Comparison of ENCODE assay signal across 10 cellular contexts in genomic region chr10:132848306-132848705, GRCh38.
DNase-seq lines count a peak whose midpoint lies in the region; ATAC-seq and TF ChIP-seq lines count a peak whose summit lies in the region.
"Had no signal": no experiment of that assay in that cellular context is flagged by ENCODE, and none has a peak within 500 bp of the region (broad histone marks: within the 10 kb centered on the region; RNA-seq: fewer than 3 reads in every experiment).

No MANE protein-coding gene starts in this region.

- intact Hi-C loops in upper lobe of right lung (cut with DNase I), result no loop called here

- POLR2A ChIA-PET in activated CD4-positive, alpha-beta memory T cell treated with anti-CD3 and anti-CD28 coated beads, Interleukin-2, amount 10 ng/mL, durations not matched to agents 7 days and 5 days (lab: Charles Lee), result no interaction called here

- peaks cover 9% of the 10 kb centered on the region for H3K4me1 Mint-ChIP-seq in activated naive CD4-positive, alpha-beta T cell treated with anti-CD3 and anti-CD28 coated beads, Interleukin-2, amount 10 ng/mL, durations not matched to agents 7 days and 5 days
- H3K4me1 Mint-ChIP-seq in activated CD4-positive, alpha-beta memory T cell treated with anti-CD3 and anti-CD28 coated beads, Interleukin-2, amount 10 ng/mL, durations not matched to agents 7 days and 5 days, result peaks cover 6% of the 10 kb centered on the region
- no peaks in the 10 kb centered on the region for H3K4me1 Mint-ChIP-seq in osteocyte (ENCODE audit: unreplicated experiment)

- no peaks in the 10 kb centered on the region for H3K9me3 ChIP-seq in upper lobe of right lung

- H3K27me3 ChIP-seq in upper lobe of right lung, result peaks cover 14% of the 10 kb centered on the region

- in situ Hi-C loops in ACHN (cut with HindIII; ENCODE audit: low pct_ligation_motif_present, low pct_unique_long_range_greater_than_20kb, low sequenced_read_pairs), result no loop called here

- no peak overlapping the region for H3K27ac ChIP-seq in upper lobe of right lung

- CTCF ChIA-PET in activated naive CD4-positive, alpha-beta T cell treated with anti-CD3 and anti-CD28 coated beads, Interleukin-2, amount 10 ng/mL, durations not matched to agents 7 days and 5 days (lab: Charles Lee), result interaction anchor here (0.7 kb wide), 1 partner anchor 15 kb away, joined by 3 read pairs; no protein-coding TSS in a partner anchor
- CTCF ChIA-PET in activated CD4-positive, alpha-beta memory T cell treated with anti-CD3 and anti-CD28 coated beads, Interleukin-2, amount 10 ng/mL, durations not matched to agents 7 days and 5 days (lab: Charles Lee), result no interaction called here

- H3K27ac Mint-ChIP-seq in activated naive CD4-positive, alpha-beta T cell treated with anti-CD3 and anti-CD28 coated beads, Interleukin-2, amount 10 ng/mL, durations not matched to agents 7 days and 5 days, result no peak overlapping the region
- H3K27ac Mint-ChIP-seq in activated CD4-positive, alpha-beta memory T cell treated with anti-CD3 and anti-CD28 coated beads, Interleukin-2, amount 10 ng/mL, durations not matched to agents 7 days and 5 days, result no peak overlapping the region
- no peak overlapping the region for H3K27ac Mint-ChIP-seq in osteocyte (ENCODE audit: unreplicated experiment)

- H3K4me3 Mint-ChIP-seq in activated naive CD4-positive, alpha-beta T cell treated with anti-CD3 and anti-CD28 coated beads, Interleukin-2, amount 10 ng/mL, durations not matched to agents 7 days and 5 days, result peak overlapping the region; percentile 46
- H3K4me3 Mint-ChIP-seq in activated CD4-positive, alpha-beta memory T cell treated with anti-CD3 and anti-CD28 coated beads, Interleukin-2, amount 10 ng/mL, durations not matched to agents 7 days and 5 days, result no peak overlapping the region
- H3K4me3 Mint-ChIP-seq in osteocyte (ENCODE audit: unreplicated experiment), result no peak overlapping the region

- no peaks in the 10 kb centered on the region for H3K36me3 ChIP-seq in upper lobe of right lung

- no peak for ATAC-seq in upper lobe of right lung
- ATAC-seq: GM12878 had no signal

- H3K4me3 ChIP-seq in upper lobe of right lung, result no peak overlapping the region
- H3K4me3 ChIP-seq: GM12878 had no signal

- H3K9me3 Mint-ChIP-seq in activated naive CD4-positive, alpha-beta T cell treated with anti-CD3 and anti-CD28 coated beads, Interleukin-2, amount 10 ng/mL, durations not matched to agents 7 days and 5 days, result no peaks in the 10 kb centered on the region
- H3K9me3 Mint-ChIP-seq in activated CD4-positive, alpha-beta memory T cell treated with anti-CD3 and anti-CD28 coated beads, Interleukin-2, amount 10 ng/mL, durations not matched to agents 7 days and 5 days, result no peaks in the 10 kb centered on the region
- H3K9me3 Mint-ChIP-seq in osteocyte (ENCODE audit: unreplicated experiment), result no peaks in the 10 kb centered on the region

- no peaks in the 10 kb centered on the region for H3K36me3 Mint-ChIP-seq in activated naive CD4-positive, alpha-beta T cell treated with anti-CD3 and anti-CD28 coated beads, Interleukin-2, amount 10 ng/mL, durations not matched to agents 7 days and 5 days
- no peaks in the 10 kb centered on the region for H3K36me3 Mint-ChIP-seq in activated CD4-positive, alpha-beta memory T cell treated with anti-CD3 and anti-CD28 coated beads, Interleukin-2, amount 10 ng/mL, durations not matched to agents 7 days and 5 days (ENCODE audit: low read depth)
- H3K36me3 Mint-ChIP-seq in osteocyte (ENCODE audit: unreplicated experiment), result no peaks in the 10 kb centered on the region

- no peak for DNase-seq in activated naive CD4-positive, alpha-beta T cell treated with anti-CD3 and anti-CD28 coated beads, Interleukin-2, amount 10 ng/mL, durations not matched to agents 7 days and 5 days
- no peak for DNase-seq in activated naive CD4-positive, alpha-beta T cell (lab: John Stamatoyannopoulos, UW)
- peak; percentile 7 for DNase-seq in activated CD4-positive, alpha-beta memory T cell treated with anti-CD3 and anti-CD28 coated beads, Interleukin-2, amount 10 ng/mL, durations not matched to agents 7 days and 5 days
- peak; percentile 43 for DNase-seq in mesenteric fat pad (ENCODE audit: low spot score)
- peak; percentile 39 for DNase-seq in upper lobe of right lung
- DNase-seq in DMS79 (lab: John Stamatoyannopoulos, UW), result no peak
- DNase-seq in osteocyte (ENCODE audit: extremely low spot score, unreplicated experiment), result no peak
- no peak for DNase-seq in ACHN
- DNase-seq: NCI-H187 treated with DMSO at 0.1 percent for 48 hours had no signal

- no peaks in the 10 kb centered on the region for H3K4me1 ChIP-seq in upper lobe of right lung

- peaks cover 20% of the 10 kb centered on the region for H3K27me3 Mint-ChIP-seq in activated naive CD4-positive, alpha-beta T cell treated with anti-CD3 and anti-CD28 coated beads, Interleukin-2, amount 10 ng/mL, durations not matched to agents 7 days and 5 days
- peaks cover 8% of the 10 kb centered on the region for H3K27me3 Mint-ChIP-seq in activated CD4-positive, alpha-beta memory T cell treated with anti-CD3 and anti-CD28 coated beads, Interleukin-2, amount 10 ng/mL, durations not matched to agents 7 days and 5 days
- H3K27me3 Mint-ChIP-seq in osteocyte (ENCODE audit: unreplicated experiment), result peaks cover 10% of the 10 kb centered on the region

- TF ChIP-seq CTCF in upper lobe of right lung (IDR thresholded peaks at IDR 0.05) (no peak), osteocyte (IDR thresholded peaks at IDR 0.05) (no peak)

Comparison
In these comparisons a context has a peak if more than half of its experiments do, and no peak if none do; other contexts are left out.
1. DNase-seq: peak in activated CD4-positive, alpha-beta memory T cell treated with anti-CD3 and anti-CD28 coated beads, Interleukin-2, amount 10 ng/mL, durations not matched to agents 7 days and 5 days (single experiment), mesenteric fat pad (single experiment) and upper lobe of right lung (single experiment); none in activated naive CD4-positive, alpha-beta T cell treated with anti-CD3 and anti-CD28 coated beads, Interleukin-2, amount 10 ng/mL, durations not matched to agents 7 days and 5 days (single experiment), activated naive CD4-positive, alpha-beta T cell (0 of 4), DMS79 (single experiment), osteocyte (single experiment) and ACHN (single experiment).